ENCODE assay signal across 1 cellular context in the genomic region with DNA sequence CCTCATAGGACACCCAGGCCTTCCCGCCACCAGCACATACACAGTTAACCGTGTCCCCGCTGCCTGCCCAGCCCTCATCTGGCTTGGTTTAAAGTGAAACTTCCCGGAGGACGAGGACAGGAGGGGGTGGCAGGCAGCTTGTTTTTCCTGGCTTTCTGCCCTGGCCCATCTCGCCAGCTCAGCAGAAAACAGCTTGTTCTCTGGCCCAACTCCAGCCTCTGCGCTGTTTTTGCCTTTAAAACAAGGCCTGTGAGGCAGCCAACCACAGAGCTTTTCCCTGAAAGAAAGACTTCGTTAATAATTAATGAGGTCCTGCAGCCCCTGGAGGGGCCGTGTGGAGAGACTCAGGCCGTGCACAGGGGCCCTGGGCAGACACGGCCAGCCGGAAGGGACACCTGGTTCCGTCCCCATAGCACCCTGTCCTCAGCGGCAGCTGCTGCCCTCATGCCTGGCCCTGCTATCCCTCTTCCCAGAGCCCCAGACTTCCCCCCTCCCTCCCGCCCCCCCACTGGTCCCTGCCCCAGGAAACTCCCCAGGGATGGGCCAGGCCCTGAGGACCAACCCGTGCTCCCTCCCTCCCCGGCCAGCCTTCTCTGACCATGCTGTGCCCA.
A peak's percentile ranks its signal among the peaks of the same experiment; 100 is the strongest.
TF ChIP-seq lines count a peak whose summit lies in the region.

No MANE protein-coding gene starts in this region.

TF ChIP-seq in HepG2, 621 proteins besides CTCF, POLR2A, EP300 and RAD21 (continued from another document and continues in another):
- TF ChIP-seq, protein P1, sequence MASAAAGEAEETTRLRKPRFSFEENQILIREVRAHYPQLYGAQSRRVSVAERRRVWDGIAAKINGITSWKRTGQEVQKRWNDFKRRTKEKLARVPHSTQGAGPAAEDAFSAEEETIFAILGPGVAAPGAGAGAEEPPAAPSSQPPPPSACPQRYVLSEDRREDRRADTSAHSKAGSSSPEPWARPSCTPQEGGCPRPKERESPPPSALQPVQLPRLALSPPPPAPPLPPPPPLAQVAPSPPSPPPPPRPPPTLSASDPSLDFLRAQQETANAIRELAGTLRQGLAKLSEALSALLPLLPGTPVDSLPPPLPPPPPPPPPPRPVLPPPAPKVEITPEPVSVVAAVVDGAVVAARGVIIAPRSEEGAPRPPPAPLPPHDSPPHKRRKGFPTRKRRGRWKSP (CRISPR knock-in tag; IDR thresholded peaks at IDR 0.05): 0 out of 2 replicates have a peak, but pooled peaks have one; percentile 47
- TF ChIP-seq ZNF607 (CRISPR knock-in tag; IDR thresholded peaks at IDR 0.05; ENCODE audit: borderline replicate concordance): no peak
- no peak; the same call in 1 of the 2 replicates for TF ChIP-seq ZNF556 (CRISPR knock-in tag; IDR thresholded peaks at IDR 0.05; ENCODE audit: borderline replicate concordance)
- TF ChIP-seq, protein P2, sequence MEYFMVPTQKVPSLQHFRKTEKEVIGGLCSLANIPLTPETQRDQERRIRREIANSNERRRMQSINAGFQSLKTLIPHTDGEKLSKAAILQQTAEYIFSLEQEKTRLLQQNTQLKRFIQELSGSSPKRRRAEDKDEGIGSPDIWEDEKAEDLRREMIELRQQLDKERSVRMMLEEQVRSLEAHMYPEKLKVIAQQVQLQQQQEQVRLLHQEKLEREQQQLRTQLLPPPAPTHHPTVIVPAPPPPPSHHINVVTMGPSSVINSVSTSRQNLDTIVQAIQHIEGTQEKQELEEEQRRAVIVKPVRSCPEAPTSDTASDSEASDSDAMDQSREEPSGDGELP (IDR thresholded peaks at IDR 0.05; ENCODE audit: borderline replicate concordance, low read depth): peak; percentile 75; the same call in 1 of the 2 replicates
- no peak for TF ChIP-seq ZFP82 (CRISPR knock-in tag; IDR thresholded peaks at IDR 0.05; ENCODE audit: borderline replicate concordance)
- TF ChIP-seq, protein P3, sequence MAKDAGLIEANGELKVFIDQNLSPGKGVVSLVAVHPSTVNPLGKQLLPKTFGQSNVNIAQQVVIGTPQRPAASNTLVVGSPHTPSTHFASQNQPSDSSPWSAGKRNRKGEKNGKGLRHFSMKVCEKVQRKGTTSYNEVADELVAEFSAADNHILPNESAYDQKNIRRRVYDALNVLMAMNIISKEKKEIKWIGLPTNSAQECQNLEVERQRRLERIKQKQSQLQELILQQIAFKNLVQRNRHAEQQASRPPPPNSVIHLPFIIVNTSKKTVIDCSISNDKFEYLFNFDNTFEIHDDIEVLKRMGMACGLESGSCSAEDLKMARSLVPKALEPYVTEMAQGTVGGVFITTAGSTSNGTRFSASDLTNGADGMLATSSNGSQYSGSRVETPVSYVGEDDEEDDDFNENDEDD (CRISPR knock-in tag; IDR thresholded peaks at IDR 0.05; ENCODE audit: borderline replicate concordance): peak; percentile 66; the same call in 1 of the 2 replicates
- TF ChIP-seq ERF (CRISPR knock-in tag; IDR thresholded peaks at IDR 0.05): peak; percentile 19; the same call in 1 of the 2 replicates
- TF ChIP-seq, protein P4, sequence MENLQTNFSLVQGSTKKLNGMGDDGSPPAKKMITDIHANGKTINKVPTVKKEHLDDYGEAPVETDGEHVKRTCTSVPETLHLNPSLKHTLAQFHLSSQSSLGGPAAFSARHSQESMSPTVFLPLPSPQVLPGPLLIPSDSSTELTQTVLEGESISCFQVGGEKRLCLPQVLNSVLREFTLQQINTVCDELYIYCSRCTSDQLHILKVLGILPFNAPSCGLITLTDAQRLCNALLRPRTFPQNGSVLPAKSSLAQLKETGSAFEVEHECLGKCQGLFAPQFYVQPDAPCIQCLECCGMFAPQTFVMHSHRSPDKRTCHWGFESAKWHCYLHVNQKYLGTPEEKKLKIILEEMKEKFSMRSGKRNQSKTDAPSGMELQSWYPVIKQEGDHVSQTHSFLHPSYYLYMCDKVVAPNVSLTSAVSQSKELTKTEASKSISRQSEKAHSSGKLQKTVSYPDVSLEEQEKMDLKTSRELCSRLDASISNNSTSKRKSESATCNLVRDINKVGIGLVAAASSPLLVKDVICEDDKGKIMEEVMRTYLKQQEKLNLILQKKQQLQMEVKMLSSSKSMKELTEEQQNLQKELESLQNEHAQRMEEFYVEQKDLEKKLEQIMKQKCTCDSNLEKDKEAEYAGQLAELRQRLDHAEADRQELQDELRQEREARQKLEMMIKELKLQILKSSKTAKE (CRISPR knock-in tag; IDR thresholded peaks at IDR 0.05; ENCODE audit: borderline replicate concordance): 0 out of 2 replicates have a peak, but pooled peaks have one; percentile 22
- TF ChIP-seq HNRNPLL (IDR thresholded peaks at IDR 0.05; ENCODE audit: low read depth, low read length, poor library complexity, severe bottlenecking): peak; percentile 13
- 0 out of 2 replicates have a peak, but pooled peaks have one; percentile 43 for TF ChIP-seq POLR2G (IDR thresholded peaks at IDR 0.05; ENCODE audit: low read depth, low read length)
- TF ChIP-seq ZBTB7A (CRISPR knock-in tag; IDR thresholded peaks at IDR 0.05): 0 out of 2 replicates have a peak, but pooled peaks have one; percentile 40
- TF ChIP-seq ZNF776 (CRISPR knock-in tag; IDR thresholded peaks at IDR 0.05): 0 out of 2 replicates have a peak, but pooled peaks have one; percentile 42
- TF ChIP-seq SOX6 (IDR thresholded peaks at IDR 0.05): no peak
- TF ChIP-seq SOX6 (CRISPR knock-in tag; IDR thresholded peaks at IDR 0.05): peak; percentile 47; the same call in 1 of the 2 replicates
- no peak for TF ChIP-seq ZNF775 (CRISPR knock-in tag; IDR thresholded peaks at IDR 0.05; ENCODE audit: borderline replicate concordance)
- TF ChIP-seq, protein P5, sequence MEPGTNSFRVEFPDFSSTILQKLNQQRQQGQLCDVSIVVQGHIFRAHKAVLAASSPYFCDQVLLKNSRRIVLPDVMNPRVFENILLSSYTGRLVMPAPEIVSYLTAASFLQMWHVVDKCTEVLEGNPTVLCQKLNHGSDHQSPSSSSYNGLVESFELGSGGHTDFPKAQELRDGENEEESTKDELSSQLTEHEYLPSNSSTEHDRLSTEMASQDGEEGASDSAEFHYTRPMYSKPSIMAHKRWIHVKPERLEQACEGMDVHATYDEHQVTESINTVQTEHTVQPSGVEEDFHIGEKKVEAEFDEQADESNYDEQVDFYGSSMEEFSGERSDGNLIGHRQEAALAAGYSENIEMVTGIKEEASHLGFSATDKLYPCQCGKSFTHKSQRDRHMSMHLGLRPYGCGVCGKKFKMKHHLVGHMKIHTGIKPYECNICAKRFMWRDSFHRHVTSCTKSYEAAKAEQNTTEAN (CRISPR knock-in tag; conservative IDR thresholded peaks at IDR 0.05): no peak
- no peak for TF ChIP-seq ZNF232 (CRISPR knock-in tag; IDR thresholded peaks at IDR 0.05; ENCODE audit: borderline replicate concordance)
- TF ChIP-seq FOXO1 (CRISPR knock-in tag; IDR thresholded peaks at IDR 0.05): peak; percentile 58; the same call in 1 of the 2 replicates
- no peak for TF ChIP-seq GTF3A (CRISPR knock-in tag; conservative IDR thresholded peaks at IDR 0.05)
- TF ChIP-seq, protein P6, sequence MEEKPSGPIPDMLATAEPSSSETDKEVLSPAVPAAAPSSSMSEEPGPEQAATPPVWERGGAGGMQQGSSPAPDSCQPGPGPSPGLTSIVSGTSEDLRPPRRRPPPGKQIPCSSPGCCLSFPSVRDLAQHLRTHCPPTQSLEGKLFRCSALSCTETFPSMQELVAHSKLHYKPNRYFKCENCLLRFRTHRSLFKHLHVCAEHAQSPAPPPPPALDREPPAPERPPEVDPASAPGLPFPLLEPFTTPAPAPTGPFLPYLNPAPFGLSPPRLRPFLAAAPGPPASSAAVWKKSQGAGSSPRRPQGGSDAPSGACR (CRISPR knock-in tag; IDR thresholded peaks at IDR 0.05): 0 out of 2 replicates have a peak, but pooled peaks have one; percentile 32
- TF ChIP-seq, protein P7, sequence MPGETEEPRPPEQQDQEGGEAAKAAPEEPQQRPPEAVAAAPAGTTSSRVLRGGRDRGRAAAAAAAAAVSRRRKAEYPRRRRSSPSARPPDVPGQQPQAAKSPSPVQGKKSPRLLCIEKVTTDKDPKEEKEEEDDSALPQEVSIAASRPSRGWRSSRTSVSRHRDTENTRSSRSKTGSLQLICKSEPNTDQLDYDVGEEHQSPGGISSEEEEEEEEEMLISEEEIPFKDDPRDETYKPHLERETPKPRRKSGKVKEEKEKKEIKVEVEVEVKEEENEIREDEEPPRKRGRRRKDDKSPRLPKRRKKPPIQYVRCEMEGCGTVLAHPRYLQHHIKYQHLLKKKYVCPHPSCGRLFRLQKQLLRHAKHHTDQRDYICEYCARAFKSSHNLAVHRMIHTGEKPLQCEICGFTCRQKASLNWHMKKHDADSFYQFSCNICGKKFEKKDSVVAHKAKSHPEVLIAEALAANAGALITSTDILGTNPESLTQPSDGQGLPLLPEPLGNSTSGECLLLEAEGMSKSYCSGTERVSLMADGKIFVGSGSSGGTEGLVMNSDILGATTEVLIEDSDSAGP (CRISPR knock-in tag; IDR thresholded peaks at IDR 0.05; ENCODE audit: borderline replicate concordance): peak; percentile 89
- TF ChIP-seq ZMYM4 (CRISPR knock-in tag; IDR thresholded peaks at IDR 0.05): peak; percentile 61
- no peak for TF ChIP-seq NFE2L2 (IDR thresholded peaks at IDR 0.05; ENCODE audit: low read length)
- 0 out of 2 replicates have a peak, but pooled peaks have one; percentile 36 for TF ChIP-seq ZNF772 (CRISPR knock-in tag; IDR thresholded peaks at IDR 0.05)
- TF ChIP-seq ZNF543 (CRISPR knock-in tag; IDR thresholded peaks at IDR 0.05): no peak
- peak; percentile 48; the same call in 1 of the 2 replicates for TF ChIP-seq FOXA3 (CRISPR knock-in tag; IDR thresholded peaks at IDR 0.05)
- TF ChIP-seq, protein P8, sequence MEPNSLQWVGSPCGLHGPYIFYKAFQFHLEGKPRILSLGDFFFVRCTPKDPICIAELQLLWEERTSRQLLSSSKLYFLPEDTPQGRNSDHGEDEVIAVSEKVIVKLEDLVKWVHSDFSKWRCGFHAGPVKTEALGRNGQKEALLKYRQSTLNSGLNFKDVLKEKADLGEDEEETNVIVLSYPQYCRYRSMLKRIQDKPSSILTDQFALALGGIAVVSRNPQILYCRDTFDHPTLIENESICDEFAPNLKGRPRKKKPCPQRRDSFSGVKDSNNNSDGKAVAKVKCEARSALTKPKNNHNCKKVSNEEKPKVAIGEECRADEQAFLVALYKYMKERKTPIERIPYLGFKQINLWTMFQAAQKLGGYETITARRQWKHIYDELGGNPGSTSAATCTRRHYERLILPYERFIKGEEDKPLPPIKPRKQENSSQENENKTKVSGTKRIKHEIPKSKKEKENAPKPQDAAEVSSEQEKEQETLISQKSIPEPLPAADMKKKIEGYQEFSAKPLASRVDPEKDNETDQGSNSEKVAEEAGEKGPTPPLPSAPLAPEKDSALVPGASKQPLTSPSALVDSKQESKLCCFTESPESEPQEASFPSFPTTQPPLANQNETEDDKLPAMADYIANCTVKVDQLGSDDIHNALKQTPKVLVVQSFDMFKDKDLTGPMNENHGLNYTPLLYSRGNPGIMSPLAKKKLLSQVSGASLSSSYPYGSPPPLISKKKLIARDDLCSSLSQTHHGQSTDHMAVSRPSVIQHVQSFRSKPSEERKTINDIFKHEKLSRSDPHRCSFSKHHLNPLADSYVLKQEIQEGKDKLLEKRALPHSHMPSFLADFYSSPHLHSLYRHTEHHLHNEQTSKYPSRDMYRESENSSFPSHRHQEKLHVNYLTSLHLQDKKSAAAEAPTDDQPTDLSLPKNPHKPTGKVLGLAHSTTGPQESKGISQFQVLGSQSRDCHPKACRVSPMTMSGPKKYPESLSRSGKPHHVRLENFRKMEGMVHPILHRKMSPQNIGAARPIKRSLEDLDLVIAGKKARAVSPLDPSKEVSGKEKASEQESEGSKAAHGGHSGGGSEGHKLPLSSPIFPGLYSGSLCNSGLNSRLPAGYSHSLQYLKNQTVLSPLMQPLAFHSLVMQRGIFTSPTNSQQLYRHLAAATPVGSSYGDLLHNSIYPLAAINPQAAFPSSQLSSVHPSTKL (CRISPR knock-in tag; IDR thresholded peaks at IDR 0.05): peak; percentile 54
- TF ChIP-seq ZNF563 (CRISPR knock-in tag; IDR thresholded peaks at IDR 0.05): 0 out of 2 replicates have a peak, but pooled peaks have one; percentile 4
- TF ChIP-seq MAZ (IDR thresholded peaks at IDR 0.05; ENCODE audit: borderline replicate concordance, low read depth, low read length): 0 out of 2 replicates have a peak, but pooled peaks have one; percentile 25
- TF ChIP-seq MAZ (CRISPR knock-in tag; IDR thresholded peaks at IDR 0.05; ENCODE audit: low read depth): peak; percentile 74
- TF ChIP-seq TOPORS (CRISPR knock-in tag; IDR thresholded peaks at IDR 0.05): 0 out of 2 replicates have a peak, but pooled peaks have one; percentile 36
- TF ChIP-seq GATAD1 (CRISPR knock-in tag; IDR thresholded peaks at IDR 0.05): 0 out of 2 replicates have a peak, but pooled peaks have one; percentile 14
- TF ChIP-seq, protein P9, sequence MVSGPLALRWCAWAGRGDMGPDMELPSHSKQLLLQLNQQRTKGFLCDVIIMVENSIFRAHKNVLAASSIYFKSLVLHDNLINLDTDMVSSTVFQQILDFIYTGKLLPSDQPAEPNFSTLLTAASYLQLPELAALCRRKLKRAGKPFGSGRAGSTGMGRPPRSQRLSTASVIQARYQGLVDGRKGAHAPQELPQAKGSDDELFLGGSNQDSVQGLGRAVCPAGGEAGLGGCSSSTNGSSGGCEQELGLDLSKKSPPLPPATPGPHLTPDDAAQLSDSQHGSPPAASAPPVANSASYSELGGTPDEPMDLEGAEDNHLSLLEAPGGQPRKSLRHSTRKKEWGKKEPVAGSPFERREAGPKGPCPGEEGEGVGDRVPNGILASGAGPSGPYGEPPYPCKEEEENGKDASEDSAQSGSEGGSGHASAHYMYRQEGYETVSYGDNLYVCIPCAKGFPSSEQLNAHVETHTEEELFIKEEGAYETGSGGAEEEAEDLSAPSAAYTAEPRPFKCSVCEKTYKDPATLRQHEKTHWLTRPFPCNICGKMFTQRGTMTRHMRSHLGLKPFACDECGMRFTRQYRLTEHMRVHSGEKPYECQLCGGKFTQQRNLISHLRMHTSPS (CRISPR knock-in tag; IDR thresholded peaks at IDR 0.05; ENCODE audit: low read depth): peak; percentile 48; the same call in 1 of the 2 replicates
- TF ChIP-seq KDM2A (CRISPR knock-in tag; IDR thresholded peaks at IDR 0.05; ENCODE audit: borderline replicate concordance, low read depth): peak; percentile 56
- peak; percentile 60 for TF ChIP-seq ZFX (CRISPR knock-in tag; IDR thresholded peaks at IDR 0.05; ENCODE audit: low read depth)
- TF ChIP-seq ZNF292 (CRISPR knock-in tag; IDR thresholded peaks at IDR 0.05; ENCODE audit: borderline replicate concordance, low read depth): 0 out of 2 replicates have a peak, but pooled peaks have one; percentile 26
- peak; percentile 99 to 100 for TF ChIP-seq MAFK (conservative IDR thresholded peaks at IDR 0.05 in 1 of 2, IDR thresholded peaks at IDR 0.05 in 1 of 2; ENCODE audit: low read length in 2 of 2)
- TF ChIP-seq ZNF138 (CRISPR knock-in tag; IDR thresholded peaks at IDR 0.05; ENCODE audit: low read depth): 0 out of 2 replicates have a peak, but pooled peaks have one; percentile 15
- TF ChIP-seq MED1 (CRISPR knock-in tag; IDR thresholded peaks at IDR 0.05): peak; percentile 61; the same call in 1 of the 2 replicates
- TF ChIP-seq ZNF788 (CRISPR knock-in tag; IDR thresholded peaks at IDR 0.05; ENCODE audit: borderline replicate concordance): peak; percentile 66; the same call in 1 of the 2 replicates
- TF ChIP-seq TMF1 (CRISPR knock-in tag; IDR thresholded peaks at IDR 0.05; ENCODE audit: low read depth): 0 out of 2 replicates have a peak, but pooled peaks have one; percentile 36
- TF ChIP-seq, protein P10, sequence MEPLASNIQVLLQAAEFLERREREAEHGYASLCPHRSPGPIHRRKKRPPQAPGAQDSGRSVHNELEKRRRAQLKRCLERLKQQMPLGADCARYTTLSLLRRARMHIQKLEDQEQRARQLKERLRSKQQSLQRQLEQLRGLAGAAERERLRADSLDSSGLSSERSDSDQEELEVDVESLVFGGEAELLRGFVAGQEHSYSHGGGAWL (CRISPR knock-in tag; IDR thresholded peaks at IDR 0.05): no peak
- no peak for TF ChIP-seq EED (CRISPR knock-in tag; IDR thresholded peaks at IDR 0.05)
